Comparison of ENCODE assay signal across 1 cellular context in the genomic region with DNA sequence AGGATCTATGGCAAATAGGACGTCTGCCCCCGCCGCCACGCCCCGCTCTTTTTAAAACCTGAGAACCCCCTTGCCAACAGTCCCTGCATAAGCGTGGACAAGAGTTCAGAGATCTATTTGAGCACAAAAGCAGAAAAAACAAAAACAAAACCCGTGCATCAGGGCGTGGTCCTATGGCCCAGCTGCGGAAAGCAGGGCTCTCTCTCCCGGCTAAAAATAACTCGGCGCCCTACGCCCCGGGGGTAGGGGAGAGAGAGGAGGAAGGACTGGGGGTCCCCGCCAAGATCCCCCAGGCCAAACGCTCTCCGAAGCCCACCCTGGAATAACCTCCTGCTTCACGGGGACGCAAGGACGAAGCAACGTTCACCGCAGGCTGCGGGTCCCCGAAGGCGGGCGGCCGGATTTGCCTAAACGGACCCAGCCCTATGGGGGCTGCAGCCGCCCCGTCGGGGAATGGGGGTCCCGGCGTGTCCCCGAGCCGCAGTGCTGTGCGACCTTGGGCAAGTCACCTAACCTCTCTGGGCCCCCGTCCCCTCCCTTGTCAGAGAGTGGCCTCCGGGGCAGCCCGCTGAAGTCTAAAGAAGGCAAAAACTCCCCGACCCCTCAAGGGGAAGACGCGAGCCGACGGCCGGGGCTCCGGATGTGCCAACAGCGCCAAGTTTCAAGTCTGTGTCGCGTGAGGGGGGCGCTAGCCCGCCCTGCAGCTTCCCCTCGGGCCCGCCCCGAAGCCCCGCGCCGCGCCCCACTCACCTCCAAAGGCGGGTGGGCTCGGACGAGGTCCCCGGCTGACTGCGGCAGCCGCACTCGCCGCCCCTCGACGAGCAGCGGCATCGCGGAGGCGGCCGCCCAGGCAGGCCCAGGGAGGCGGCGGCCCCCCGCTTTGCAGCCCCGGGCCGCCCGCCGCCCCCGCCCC.
TF ChIP-seq lines count a peak whose summit lies in the region.

No MANE protein-coding gene starts in this region.

TF ChIP-seq in HepG2, 621 proteins besides CTCF, POLR2A, EP300 and RAD21 (continues in another document):
- TF ChIP-seq, protein P1, sequence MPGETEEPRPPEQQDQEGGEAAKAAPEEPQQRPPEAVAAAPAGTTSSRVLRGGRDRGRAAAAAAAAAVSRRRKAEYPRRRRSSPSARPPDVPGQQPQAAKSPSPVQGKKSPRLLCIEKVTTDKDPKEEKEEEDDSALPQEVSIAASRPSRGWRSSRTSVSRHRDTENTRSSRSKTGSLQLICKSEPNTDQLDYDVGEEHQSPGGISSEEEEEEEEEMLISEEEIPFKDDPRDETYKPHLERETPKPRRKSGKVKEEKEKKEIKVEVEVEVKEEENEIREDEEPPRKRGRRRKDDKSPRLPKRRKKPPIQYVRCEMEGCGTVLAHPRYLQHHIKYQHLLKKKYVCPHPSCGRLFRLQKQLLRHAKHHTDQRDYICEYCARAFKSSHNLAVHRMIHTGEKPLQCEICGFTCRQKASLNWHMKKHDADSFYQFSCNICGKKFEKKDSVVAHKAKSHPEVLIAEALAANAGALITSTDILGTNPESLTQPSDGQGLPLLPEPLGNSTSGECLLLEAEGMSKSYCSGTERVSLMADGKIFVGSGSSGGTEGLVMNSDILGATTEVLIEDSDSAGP (CRISPR knock-in tag; IDR thresholded peaks at IDR 0.05; ENCODE audit: borderline replicate concordance) = peak; percentile 51; the same call in 1 of the 2 replicates
- TF ChIP-seq, protein P2, sequence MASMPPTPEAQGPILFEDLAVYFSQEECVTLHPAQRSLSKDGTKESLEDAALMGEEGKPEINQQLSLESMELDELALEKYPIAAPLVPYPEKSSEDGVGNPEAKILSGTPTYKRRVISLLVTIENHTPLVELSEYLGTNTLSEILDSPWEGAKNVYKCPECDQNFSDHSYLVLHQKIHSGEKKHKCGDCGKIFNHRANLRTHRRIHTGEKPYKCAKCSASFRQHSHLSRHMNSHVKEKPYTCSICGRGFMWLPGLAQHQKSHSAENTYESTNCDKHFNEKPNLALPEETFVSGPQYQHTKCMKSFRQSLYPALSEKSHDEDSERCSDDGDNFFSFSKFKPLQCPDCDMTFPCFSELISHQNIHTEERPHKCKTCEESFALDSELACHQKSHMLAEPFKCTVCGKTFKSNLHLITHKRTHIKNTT (CRISPR knock-in tag; IDR thresholded peaks at IDR 0.05) = peak; percentile 61; the same call in 1 of the 2 replicates
- TF ChIP-seq KMT2A (CRISPR knock-in tag; IDR thresholded peaks at IDR 0.05) = peak; percentile 43
- TF ChIP-seq ZNF678 (CRISPR knock-in tag; IDR thresholded peaks at IDR 0.05) = peak; percentile 79; the same call in 1 of the 2 replicates
- 0 out of 2 replicates have a peak, but pooled peaks have one; percentile 18 for TF ChIP-seq FOXA3 (CRISPR knock-in tag; IDR thresholded peaks at IDR 0.05)
- peak; percentile 65; the same call in 1 of the 2 replicates for TF ChIP-seq ZNF543 (CRISPR knock-in tag; IDR thresholded peaks at IDR 0.05)
- TF ChIP-seq, protein P3, sequence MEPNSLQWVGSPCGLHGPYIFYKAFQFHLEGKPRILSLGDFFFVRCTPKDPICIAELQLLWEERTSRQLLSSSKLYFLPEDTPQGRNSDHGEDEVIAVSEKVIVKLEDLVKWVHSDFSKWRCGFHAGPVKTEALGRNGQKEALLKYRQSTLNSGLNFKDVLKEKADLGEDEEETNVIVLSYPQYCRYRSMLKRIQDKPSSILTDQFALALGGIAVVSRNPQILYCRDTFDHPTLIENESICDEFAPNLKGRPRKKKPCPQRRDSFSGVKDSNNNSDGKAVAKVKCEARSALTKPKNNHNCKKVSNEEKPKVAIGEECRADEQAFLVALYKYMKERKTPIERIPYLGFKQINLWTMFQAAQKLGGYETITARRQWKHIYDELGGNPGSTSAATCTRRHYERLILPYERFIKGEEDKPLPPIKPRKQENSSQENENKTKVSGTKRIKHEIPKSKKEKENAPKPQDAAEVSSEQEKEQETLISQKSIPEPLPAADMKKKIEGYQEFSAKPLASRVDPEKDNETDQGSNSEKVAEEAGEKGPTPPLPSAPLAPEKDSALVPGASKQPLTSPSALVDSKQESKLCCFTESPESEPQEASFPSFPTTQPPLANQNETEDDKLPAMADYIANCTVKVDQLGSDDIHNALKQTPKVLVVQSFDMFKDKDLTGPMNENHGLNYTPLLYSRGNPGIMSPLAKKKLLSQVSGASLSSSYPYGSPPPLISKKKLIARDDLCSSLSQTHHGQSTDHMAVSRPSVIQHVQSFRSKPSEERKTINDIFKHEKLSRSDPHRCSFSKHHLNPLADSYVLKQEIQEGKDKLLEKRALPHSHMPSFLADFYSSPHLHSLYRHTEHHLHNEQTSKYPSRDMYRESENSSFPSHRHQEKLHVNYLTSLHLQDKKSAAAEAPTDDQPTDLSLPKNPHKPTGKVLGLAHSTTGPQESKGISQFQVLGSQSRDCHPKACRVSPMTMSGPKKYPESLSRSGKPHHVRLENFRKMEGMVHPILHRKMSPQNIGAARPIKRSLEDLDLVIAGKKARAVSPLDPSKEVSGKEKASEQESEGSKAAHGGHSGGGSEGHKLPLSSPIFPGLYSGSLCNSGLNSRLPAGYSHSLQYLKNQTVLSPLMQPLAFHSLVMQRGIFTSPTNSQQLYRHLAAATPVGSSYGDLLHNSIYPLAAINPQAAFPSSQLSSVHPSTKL (CRISPR knock-in tag; IDR thresholded peaks at IDR 0.05) = peak; percentile 32; the same call in 1 of the 2 replicates
- peak; percentile 72 for TF ChIP-seq FOXJ3 (CRISPR knock-in tag; IDR thresholded peaks at IDR 0.05; ENCODE audit: borderline replicate concordance)
- 0 out of 2 replicates have a peak, but pooled peaks have one; percentile 27 for TF ChIP-seq ZFP82 (CRISPR knock-in tag; IDR thresholded peaks at IDR 0.05; ENCODE audit: borderline replicate concordance)
- peak in 1 of 2 experiments; percentile 46; a peak in 1 of 4 replicates for TF ChIP-seq KLF16 (CRISPR knock-in tag; IDR thresholded peaks at IDR 0.05)
- TF ChIP-seq, protein P4, sequence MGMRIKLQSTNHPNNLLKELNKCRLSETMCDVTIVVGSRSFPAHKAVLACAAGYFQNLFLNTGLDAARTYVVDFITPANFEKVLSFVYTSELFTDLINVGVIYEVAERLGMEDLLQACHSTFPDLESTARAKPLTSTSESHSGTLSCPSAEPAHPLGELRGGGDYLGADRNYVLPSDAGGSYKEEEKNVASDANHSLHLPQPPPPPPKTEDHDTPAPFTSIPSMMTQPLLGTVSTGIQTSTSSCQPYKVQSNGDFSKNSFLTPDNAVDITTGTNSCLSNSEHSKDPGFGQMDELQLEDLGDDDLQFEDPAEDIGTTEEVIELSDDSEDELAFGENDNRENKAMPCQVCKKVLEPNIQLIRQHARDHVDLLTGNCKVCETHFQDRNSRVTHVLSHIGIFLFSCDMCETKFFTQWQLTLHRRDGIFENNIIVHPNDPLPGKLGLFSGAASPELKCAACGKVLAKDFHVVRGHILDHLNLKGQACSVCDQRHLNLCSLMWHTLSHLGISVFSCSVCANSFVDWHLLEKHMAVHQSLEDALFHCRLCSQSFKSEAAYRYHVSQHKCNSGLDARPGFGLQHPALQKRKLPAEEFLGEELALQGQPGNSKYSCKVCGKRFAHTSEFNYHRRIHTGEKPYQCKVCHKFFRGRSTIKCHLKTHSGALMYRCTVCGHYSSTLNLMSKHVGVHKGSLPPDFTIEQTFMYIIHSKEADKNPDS (CRISPR knock-in tag; IDR thresholded peaks at IDR 0.05) = peak; percentile 35; the same call in 1 of the 2 replicates
- TF ChIP-seq RXRA (CRISPR knock-in tag; IDR thresholded peaks at IDR 0.05) = peak; percentile 71; the same call in 1 of the 2 replicates
- TF ChIP-seq SIN3B (IDR thresholded peaks at IDR 0.05; ENCODE audit: low read length) = 0 out of 2 replicates have a peak, but pooled peaks have one; percentile 35
- TF ChIP-seq SKI (IDR thresholded peaks at IDR 0.05; ENCODE audit: partially characterized antibody) = peak; percentile 7
- 0 out of 2 replicates have a peak, but pooled peaks have one; percentile 41 for TF ChIP-seq NKX3-1 (CRISPR knock-in tag; IDR thresholded peaks at IDR 0.05)
- TF ChIP-seq TAF15 (IDR thresholded peaks at IDR 0.05; ENCODE audit: low read depth, low read length, poor library complexity, severe bottlenecking) = peak; percentile 33
- TF ChIP-seq, protein P5, sequence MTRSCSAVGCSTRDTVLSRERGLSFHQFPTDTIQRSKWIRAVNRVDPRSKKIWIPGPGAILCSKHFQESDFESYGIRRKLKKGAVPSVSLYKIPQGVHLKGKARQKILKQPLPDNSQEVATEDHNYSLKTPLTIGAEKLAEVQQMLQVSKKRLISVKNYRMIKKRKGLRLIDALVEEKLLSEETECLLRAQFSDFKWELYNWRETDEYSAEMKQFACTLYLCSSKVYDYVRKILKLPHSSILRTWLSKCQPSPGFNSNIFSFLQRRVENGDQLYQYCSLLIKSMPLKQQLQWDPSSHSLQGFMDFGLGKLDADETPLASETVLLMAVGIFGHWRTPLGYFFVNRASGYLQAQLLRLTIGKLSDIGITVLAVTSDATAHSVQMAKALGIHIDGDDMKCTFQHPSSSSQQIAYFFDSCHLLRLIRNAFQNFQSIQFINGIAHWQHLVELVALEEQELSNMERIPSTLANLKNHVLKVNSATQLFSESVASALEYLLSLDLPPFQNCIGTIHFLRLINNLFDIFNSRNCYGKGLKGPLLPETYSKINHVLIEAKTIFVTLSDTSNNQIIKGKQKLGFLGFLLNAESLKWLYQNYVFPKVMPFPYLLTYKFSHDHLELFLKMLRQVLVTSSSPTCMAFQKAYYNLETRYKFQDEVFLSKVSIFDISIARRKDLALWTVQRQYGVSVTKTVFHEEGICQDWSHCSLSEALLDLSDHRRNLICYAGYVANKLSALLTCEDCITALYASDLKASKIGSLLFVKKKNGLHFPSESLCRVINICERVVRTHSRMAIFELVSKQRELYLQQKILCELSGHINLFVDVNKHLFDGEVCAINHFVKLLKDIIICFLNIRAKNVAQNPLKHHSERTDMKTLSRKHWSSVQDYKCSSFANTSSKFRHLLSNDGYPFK (CRISPR knock-in tag; IDR thresholded peaks at IDR 0.05; ENCODE audit: borderline replicate concordance) = 0 out of 2 replicates have a peak, but pooled peaks have one; percentile 12
- no peak for TF ChIP-seq ZNF143 (CRISPR knock-in tag; IDR thresholded peaks at IDR 0.05)
- TF ChIP-seq, protein P6, sequence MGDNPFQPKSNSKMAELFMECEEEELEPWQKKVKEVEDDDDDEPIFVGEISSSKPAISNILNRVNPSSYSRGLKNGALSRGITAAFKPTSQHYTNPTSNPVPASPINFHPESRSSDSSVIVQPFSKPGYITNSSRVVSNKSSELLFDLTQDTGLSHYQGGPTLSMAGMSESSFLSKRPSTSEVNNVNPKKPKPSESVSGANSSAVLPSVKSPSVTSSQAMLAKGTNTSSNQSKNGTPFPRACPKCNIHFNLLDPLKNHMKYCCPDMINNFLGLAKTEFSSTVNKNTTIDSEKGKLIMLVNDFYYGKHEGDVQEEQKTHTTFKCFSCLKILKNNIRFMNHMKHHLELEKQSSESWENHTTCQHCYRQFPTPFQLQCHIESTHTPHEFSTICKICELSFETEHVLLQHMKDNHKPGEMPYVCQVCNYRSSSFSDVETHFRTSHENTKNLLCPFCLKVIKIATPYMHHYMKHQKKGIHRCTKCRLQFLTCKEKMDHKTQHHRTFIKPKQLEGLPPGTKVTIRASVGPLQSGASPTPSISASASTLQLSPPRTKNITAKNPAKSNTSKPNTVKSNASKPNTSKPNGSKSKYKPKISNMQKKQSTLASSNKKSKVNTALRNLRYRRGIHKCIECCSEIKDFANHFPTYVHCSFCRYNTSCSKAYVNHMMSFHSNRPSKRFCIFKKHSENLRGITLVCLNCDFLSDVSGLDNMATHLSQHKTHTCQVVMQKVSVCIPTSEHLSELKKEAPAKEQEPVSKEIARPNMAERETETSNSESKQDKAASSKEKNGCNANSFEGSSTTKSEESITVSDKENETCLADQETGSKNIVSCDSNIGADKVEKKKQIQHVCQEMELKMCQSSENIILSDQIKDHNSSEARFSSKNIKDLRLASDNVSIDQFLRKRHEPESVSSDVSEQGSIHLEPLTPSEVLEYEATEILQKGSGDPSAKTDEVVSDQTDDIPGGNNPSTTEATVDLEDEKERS (CRISPR knock-in tag; IDR thresholded peaks at IDR 0.05) = peak; percentile 66; the same call in 1 of the 2 replicates
- peak; percentile 38; the same call in 1 of the 2 replicates for TF ChIP-seq MED1 (CRISPR knock-in tag; IDR thresholded peaks at IDR 0.05)
- TF ChIP-seq TAF1 (CRISPR knock-in tag; IDR thresholded peaks at IDR 0.05) = peak; percentile 56
- peak; percentile 58; the same call in 1 of the 2 replicates for TF ChIP-seq GLI4 (CRISPR knock-in tag; IDR thresholded peaks at IDR 0.05; ENCODE audit: borderline replicate concordance)
- peak; percentile 47; the same call in 1 of the 2 replicates for TF ChIP-seq EEA1 (CRISPR knock-in tag; IDR thresholded peaks at IDR 0.05; ENCODE audit: borderline replicate concordance)
- peak; percentile 19; the same call in 1 of the 2 replicates for TF ChIP-seq TMF1 (CRISPR knock-in tag; IDR thresholded peaks at IDR 0.05; ENCODE audit: low read depth)
- no peak for TF ChIP-seq NR1H2 (CRISPR knock-in tag; IDR thresholded peaks at IDR 0.05; ENCODE audit: borderline replicate concordance, low read depth)
- no peak for TF ChIP-seq ARID2 (CRISPR knock-in tag; IDR thresholded peaks at IDR 0.05; ENCODE audit: borderline replicate concordance)
- no peak for TF ChIP-seq LCORL (IDR thresholded peaks at IDR 0.05)
- TF ChIP-seq LCORL (CRISPR knock-in tag; IDR thresholded peaks at IDR 0.05) = 0 out of 2 replicates have a peak, but pooled peaks have one; percentile 59
- TF ChIP-seq KLF6 (CRISPR knock-in tag; IDR thresholded peaks at IDR 0.05) = peak; percentile 12; the same call in 1 of the 2 replicates
- TF ChIP-seq ELF4 (CRISPR knock-in tag; IDR thresholded peaks at IDR 0.05; ENCODE audit: borderline replicate concordance) = no peak; the same call in 1 of the 2 replicates
- peak; percentile 1; the same call in 1 of the 2 replicates for TF ChIP-seq ZNF556 (CRISPR knock-in tag; IDR thresholded peaks at IDR 0.05; ENCODE audit: borderline replicate concordance)
- TF ChIP-seq ZFX (CRISPR knock-in tag; IDR thresholded peaks at IDR 0.05; ENCODE audit: low read depth) = peak; percentile 87
- peak; percentile 81 for TF ChIP-seq SRSF1 (optimal IDR thresholded peaks at IDR 0.05; ENCODE audit: low read depth, low read length)
- 0 out of 2 replicates have a peak, but pooled peaks have one; percentile 46 for TF ChIP-seq SATB2 (CRISPR knock-in tag; IDR thresholded peaks at IDR 0.05)
- peak; percentile 84 for TF ChIP-seq ZFP36 (IDR thresholded peaks at IDR 0.05; ENCODE audit: borderline replicate concordance, low read depth, low read length, partially characterized antibody)
- TF ChIP-seq ZNF660 (CRISPR knock-in tag; IDR thresholded peaks at IDR 0.05; ENCODE audit: borderline replicate concordance, low read depth) = no peak
- TF ChIP-seq, protein P7, sequence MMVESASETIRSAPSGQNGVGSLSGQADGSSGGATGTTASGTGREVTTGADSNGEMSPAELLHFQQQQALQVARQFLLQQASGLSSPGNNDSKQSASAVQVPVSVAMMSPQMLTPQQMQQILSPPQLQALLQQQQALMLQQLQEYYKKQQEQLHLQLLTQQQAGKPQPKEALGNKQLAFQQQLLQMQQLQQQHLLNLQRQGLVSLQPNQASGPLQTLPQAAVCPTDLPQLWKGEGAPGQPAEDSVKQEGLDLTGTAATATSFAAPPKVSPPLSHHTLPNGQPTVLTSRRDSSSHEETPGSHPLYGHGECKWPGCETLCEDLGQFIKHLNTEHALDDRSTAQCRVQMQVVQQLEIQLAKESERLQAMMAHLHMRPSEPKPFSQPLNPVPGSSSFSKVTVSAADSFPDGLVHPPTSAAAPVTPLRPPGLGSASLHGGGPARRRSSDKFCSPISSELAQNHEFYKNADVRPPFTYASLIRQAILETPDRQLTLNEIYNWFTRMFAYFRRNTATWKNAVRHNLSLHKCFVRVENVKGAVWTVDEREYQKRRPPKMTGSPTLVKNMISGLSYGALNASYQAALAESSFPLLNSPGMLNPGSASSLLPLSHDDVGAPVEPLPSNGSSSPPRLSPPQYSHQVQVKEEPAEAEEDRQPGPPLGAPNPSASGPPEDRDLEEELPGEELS (CRISPR knock-in tag; IDR thresholded peaks at IDR 0.05) = peak; percentile 33; the same call in 1 of the 2 replicates
